16 cellular contexts compared by ENCODE assay signal in the genomic region with DNA sequence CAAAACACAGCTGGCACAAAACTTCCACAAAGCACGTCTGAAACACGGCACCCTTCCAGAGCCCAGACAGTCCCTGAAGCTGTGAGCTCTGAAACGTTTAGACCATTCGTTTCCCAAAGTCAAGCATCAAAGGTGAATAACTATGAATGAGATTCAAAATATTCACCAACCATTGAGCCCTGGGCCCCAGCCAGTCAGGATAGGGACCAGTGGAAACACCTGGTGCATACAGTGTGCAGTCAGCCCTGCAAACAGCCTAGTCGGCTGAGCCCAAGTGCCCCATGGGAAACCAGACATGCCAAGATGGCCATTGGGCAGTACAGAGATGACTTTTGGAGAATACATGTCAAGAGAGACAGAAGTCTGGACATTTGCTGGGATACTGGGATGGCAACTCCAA.
DNase-seq lines count a peak whose midpoint lies in the region; ATAC-seq and TF ChIP-seq lines count a peak whose summit lies in the region.
"Had no signal": no experiment of that assay in that cellular context is flagged by ENCODE, and none has a peak within 500 bp of the region (broad histone marks: within the 10 kb centered on the region; RNA-seq: fewer than 3 reads in every experiment).

No MANE protein-coding gene starts in this region.

- intact Hi-C loops in Caco-2 (cut with micrococcal nuclease; ENCODE audit: unreplicated experiment): loop anchor here (1.0 to 10.0 kb wide), 2 partner anchors 220 to 430 kb away; no protein-coding TSS in a partner anchor
- intact Hi-C loops in Right ventricle myocardium inferior (cut with DNase I): loop anchor here (1.0 to 5.0 kb wide), 2 partner anchors 222 to 598 kb away; no protein-coding TSS in a partner anchor

- H4K20me1 ChIP-seq in OCI-LY1 (ENCODE audit: insufficient read depth, low read length): no peaks in the 10 kb centered on the region

- CTCF ChIA-PET in Caco-2 (lab: Charles Lee): interaction anchor here (1.0 kb wide), 1 partner anchor 15 kb away, joined by 3 read pairs; no protein-coding TSS in a partner anchor

- H3K9ac ChIP-seq in OCI-LY1 (ENCODE audit: low read length) (peak overlapping the region; percentile 21; the same call in 1 of the 2 replicates), mesendoderm (ENCODE audit: low read length) (no peak overlapping the region)

- no peaks in the 10 kb centered on the region for H3K9me2 ChIP-seq in OCI-LY1 (ENCODE audit: low read depth, low read length)

- H3K4me3 ChIP-seq in GM12865 (ENCODE audit: low read depth, low read length) (no peak overlapping the region), OCI-LY1 (ENCODE audit: low read depth, low read length, poor library complexity, severe bottlenecking) (no peak overlapping the region), Caco-2 (ENCODE audit: low read depth, low read length) (no peak overlapping the region), mesendoderm (ENCODE audit: low read length) (no peak overlapping the region)
- H3K4me3 ChIP-seq: adrenal gland, body of pancreas, right lobe of liver, suprapubic skin had no signal

- H3K27me3 Mint-ChIP-seq in Caco-2 (ENCODE audit: insufficient read depth, unreplicated experiment): peaks cover 14% of the 10 kb centered on the region
- H3K27me3 Mint-ChIP-seq: CD4-positive, alpha-beta T cell; memory B cell had no signal

- no peak overlapping the region for H4K5ac ChIP-seq in mesendoderm (ENCODE audit: low read length)

- no peak overlapping the region for H2BK5ac ChIP-seq in mesendoderm (ENCODE audit: low read length)

- TF ChIP-seq CTCF in GM12865 (IDR thresholded peaks at IDR 0.05; ENCODE audit: insufficient read depth, low read depth, low read length, missing control alignments): no peak
- TF ChIP-seq CTCF in OCI-LY1 (IDR thresholded peaks at IDR 0.05; ENCODE audit: low read length): no peak
- no peak for TF ChIP-seq CTCF in Caco-2 (IDR thresholded peaks at IDR 0.05; ENCODE audit: insufficient read depth in 1 of 2, low read depth in 1 of 2, low read length in 1 of 2, severe bottlenecking in 1 of 2, unreplicated experiment in 1 of 2)

- H4K8ac ChIP-seq in mesendoderm (ENCODE audit: low read depth, low read length): no peak overlapping the region

- H2AFZ ChIP-seq in OCI-LY1 (ENCODE audit: low read length): no peak overlapping the region

- H3K4me2 ChIP-seq in OCI-LY1 (ENCODE audit: low read length) (peak overlapping the region; percentile 10; the same call in 1 of the 2 replicates), mesendoderm (ENCODE audit: low read length) (no peak overlapping the region)

- no peak overlapping the region for H3K4ac ChIP-seq in mesendoderm (ENCODE audit: low read depth, low read length)

- H3K56ac ChIP-seq in mesendoderm (ENCODE audit: low read length): no peak overlapping the region

- no peak overlapping the region for H3K4me3 Mint-ChIP-seq in Caco-2 (ENCODE audit: unreplicated experiment)
- H3K4me3 Mint-ChIP-seq: CD4-positive, alpha-beta T cell; immature natural killer cell; memory B cell had no signal

- H2AK5ac ChIP-seq in mesendoderm (ENCODE audit: low read length): no peak overlapping the region

- POLR2A ChIA-PET in Caco-2 (lab: Charles Lee): interaction anchor here (0.5 kb wide), 1 partner anchor 1094 kb away, joined by 3 read pairs; no protein-coding TSS in a partner anchor

- no peak overlapping the region for H3K23ac ChIP-seq in mesendoderm (ENCODE audit: low read length)

- H2BK120ac ChIP-seq in mesendoderm (ENCODE audit: low read depth, low read length): no peak overlapping the region

- no peak for ATAC-seq in Right ventricle myocardium inferior

- no peak overlapping the region for H3K27ac Mint-ChIP-seq in Caco-2 (ENCODE audit: unreplicated experiment)
- H3K27ac Mint-ChIP-seq: CD4-positive, alpha-beta T cell; memory B cell had no signal

- WGBS in mesendoderm (ENCODE audit: extremely low coverage, insufficient coverage, low lambda C conversion rate): no CpG with 5 or more reads among the region's 5 CpGs

- H3K27me3 ChIP-seq in OCI-LY1 (ENCODE audit: insufficient read depth, low read length) (no peaks in the 10 kb centered on the region), Caco-2 (replicated peaks; ENCODE audit: control insufficient read depth, insufficient read depth, low read length) (no peaks in the 10 kb centered on the region), mesendoderm (ENCODE audit: insufficient read depth, low read length, poor library complexity) (no peaks in the 10 kb centered on the region)
- H3K27me3 ChIP-seq: adrenal gland, body of pancreas, right lobe of liver, suprapubic skin had no signal

- no peaks in the 10 kb centered on the region for H3K36me3 Mint-ChIP-seq in Caco-2 (ENCODE audit: insufficient read depth, unreplicated experiment)

- H3K79me2 ChIP-seq in OCI-LY1 (ENCODE audit: insufficient read depth, low read length) (no peaks in the 10 kb centered on the region), mesendoderm (ENCODE audit: control insufficient read depth, insufficient read depth, low read length) (no peaks in the 10 kb centered on the region)

- H3K27ac ChIP-seq in OCI-LY1 (ENCODE audit: low read depth, low read length, poor library complexity, severe bottlenecking) (peak overlapping the region; percentile 54), mesendoderm (ENCODE audit: low read depth, low read length) (no peak overlapping the region)
- H3K27ac ChIP-seq: 22Rv1, adrenal gland, body of pancreas, right lobe of liver, suprapubic skin had no signal

- BruUV-seq in Caco-2 (replicated peaks; lab: Mats Ljungman, UMichigan): no TSS peak

- no peaks in the 10 kb centered on the region for H3K9me3 Mint-ChIP-seq in Caco-2 (ENCODE audit: unreplicated experiment)
- H3K9me3 Mint-ChIP-seq: CD4-positive, alpha-beta T cell; immature natural killer cell; memory B cell had no signal

- DNase-seq in DMS79 treated with DMSO at 0.1 percent for 48 hours (lab: John Stamatoyannopoulos, UW) (peak; percentile 9), DMS79 (lab: John Stamatoyannopoulos, UW) (no peak), GM12865 (ENCODE audit: low read depth) (peak; percentile 9), kidney tubule cell (ENCODE audit: low spot score) (peak; percentile 31), Caco-2 (no peak), Right ventricle myocardium inferior (ENCODE audit: missing footprints) (no peak), mesendoderm (no peak)

- no peaks in the 10 kb centered on the region for H3K79me1 ChIP-seq in mesendoderm (ENCODE audit: low read length)

- H3K4me1 Mint-ChIP-seq in Caco-2 (ENCODE audit: low read depth, unreplicated experiment): no peaks in the 10 kb centered on the region

- H3K18ac ChIP-seq in mesendoderm (ENCODE audit: low read length): no peak overlapping the region

- H3F3A ChIP-seq in OCI-LY1 (ENCODE audit: insufficient read depth, low read length): no peaks in the 10 kb centered on the region

- no peak overlapping the region for H2BK15ac ChIP-seq in mesendoderm (replicated peaks; ENCODE audit: low read depth)

- H3K4me1 ChIP-seq in OCI-LY1 (ENCODE audit: insufficient read depth, low read length, severe bottlenecking) (peaks cover 28% of the 10 kb centered on the region), Caco-2 (no peaks in the 10 kb centered on the region), mesendoderm (ENCODE audit: control insufficient read depth, low read depth, low read length) (no peaks in the 10 kb centered on the region)
- H3K4me1 ChIP-seq: right lobe of liver had no signal

- H3K9me3 ChIP-seq in OCI-LY1 (ENCODE audit: low read length) (no peaks in the 10 kb centered on the region), Caco-2 (no peaks in the 10 kb centered on the region)
- H3K9me3 ChIP-seq: adrenal gland, body of pancreas, right lobe of liver, suprapubic skin had no signal

- H3K36me3 ChIP-seq in OCI-LY1 (ENCODE audit: insufficient read depth, low read length) (no peaks in the 10 kb centered on the region), Caco-2 (ENCODE audit: control insufficient read depth, insufficient read depth, low read length) (no peaks in the 10 kb centered on the region), mesendoderm (ENCODE audit: control insufficient read depth, insufficient read depth, low read length) (no peaks in the 10 kb centered on the region)
- H3K36me3 ChIP-seq: adrenal gland, right lobe of liver had no signal

Comparison
In these comparisons a context has a peak if more than half of its experiments do, and no peak if none do; other contexts are left out.
1. DNase-seq: peak in DMS79 treated with DMSO at 0.1 percent for 48 hours (single experiment), GM12865 (single experiment) and kidney tubule cell (single experiment); none in DMS79 (single experiment), Caco-2 (0 of 2), Right ventricle myocardium inferior (single experiment) and mesendoderm (single experiment).